ENCODE assay signal across 8 cellular contexts in the genomic region with DNA sequence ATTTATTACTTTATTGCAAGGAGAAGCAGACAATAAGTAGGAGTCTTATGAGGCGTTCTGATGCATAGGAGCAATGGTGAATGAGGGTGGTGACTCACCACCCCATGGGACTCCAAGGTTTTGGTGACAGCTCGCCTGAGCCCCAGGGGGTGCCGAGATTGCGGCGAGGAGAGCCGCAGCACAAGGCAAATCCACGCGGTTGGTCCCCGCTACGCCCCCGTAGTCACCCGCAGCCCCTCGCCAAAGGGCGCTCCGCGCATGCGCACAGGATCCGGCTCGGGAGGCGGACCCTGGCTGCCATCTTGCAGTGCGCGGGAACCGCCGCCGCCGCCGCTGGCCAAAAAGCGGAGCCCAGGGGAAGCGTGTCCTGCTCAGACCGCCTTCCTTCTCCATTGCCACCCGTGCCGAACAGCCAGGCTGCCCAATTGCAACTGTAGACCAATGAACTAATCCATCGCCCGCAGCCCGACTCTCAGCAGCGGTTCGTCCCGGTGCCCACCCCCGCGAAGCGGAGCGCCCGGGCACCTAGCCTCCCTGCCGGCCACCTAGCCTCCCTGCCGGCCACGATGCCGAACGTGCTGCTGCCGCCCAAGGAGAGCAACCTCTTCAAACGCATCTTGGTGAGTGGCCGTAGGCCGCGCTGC. TPM values are rescaled to one million over a fixed set of nuclear protein-coding genes. Genes with fewer than 3 reads are reported as not detected.
DNase-seq lines count a peak whose midpoint lies in the region; ATAC-seq and TF ChIP-seq lines count a peak whose summit lies in the region.

A gene (plus strand): TSS at position 305 of the 644 bp plus-strand sequence. CDS start 262 bp downstream, at position 567.

- H3K9me3 ChIP-seq in RWPE2 (ENCODE audit: severe bottlenecking), result no peaks in the 10 kb centered on the region

- peak; percentile 78 for ATAC-seq in RWPE2 (ENCODE audit: low read depth)
- peak; percentile 89 to 94 for ATAC-seq in natural killer cell treated with Interleukin-12 subunit alpha and Interleukin-12 subunit beta and Interleukin-15 and Interleukin-18, amount 100 ng/mL, for 72 hours

- H3K4me3 Mint-ChIP-seq in activated T-helper 2 cell treated with anti-CD3 and anti-CD28 coated beads, Interferon-gamma antibody, Interleukin-2, Interleukin-4, amounts not matched to agents 10 μg/mL and 5 μg/mL and 100 μg/mL, durations not matched to agents 14 hours and 24 hours and 36 hours (ENCODE audit: low read depth), result peak within 1 kb of the TSS; percentile 94
- peak within 1 kb of the TSS; percentile 98 for H3K4me3 Mint-ChIP-seq in natural killer cell treated with Interleukin-12 subunit alpha and Interleukin-12 subunit beta and Interleukin-15 and Interleukin-18, amount 100 ng/mL, for 72 hours

- no peaks in the 10 kb centered on the region for H3K36me3 ChIP-seq in RWPE2 (ENCODE audit: low read depth)

- intact Hi-C loops in activated T-helper 2 cell treated with anti-CD3 and anti-CD28 coated beads, Interferon-gamma antibody, Interleukin-2, Interleukin-4, amounts not matched to agents 10 μg/mL and 5 μg/mL and 100 μg/mL, durations not matched to agents 14 hours and 24 hours and 36 hours (cut with micrococcal nuclease), result loop anchor here (1.0 to 10.0 kb wide), 5 partner anchors 48 to 734 kb away; a partner anchor contains a TSS

- DNase-seq in ELF-1 (ENCODE audit: low read depth, low spot score) (peak; percentile 94), GOT3 (lab: John Stamatoyannopoulos, UW) (peak; percentile 85), LNCaP clone FGC (ENCODE audit: low read depth) (peak; percentile 23), RWPE2 (ENCODE audit: low spot score) (peak; percentile 77), fibroblast of pulmonary artery (ENCODE audit: low read depth) (peak; percentile 90)
- peak; percentile 91 for DNase-seq in activated T-helper 2 cell treated with anti-CD3 and anti-CD28 coated beads, Interferon-gamma antibody, Interleukin-2, Interleukin-4, amounts not matched to agents 10 μg/mL and 5 μg/mL and 100 μg/mL, durations not matched to agents 14 hours and 24 hours and 36 hours (ENCODE audit: low spot score)
- DNase-seq in natural killer cell treated with Interleukin-12 subunit alpha and Interleukin-12 subunit beta and Interleukin-15 and Interleukin-18, amount 100 ng/mL, for 72 hours (ENCODE audit: low spot score), result peak; percentile 96
- peak; percentile 94 for DNase-seq in stimulated activated naive CD4-positive, alpha-beta T cell treated with Interleukin-2 at 50 U/mL for 16 hours (lab: John Stamatoyannopoulos, UW)

- no peaks in the 10 kb centered on the region for H3K36me3 Mint-ChIP-seq in activated T-helper 2 cell treated with anti-CD3 and anti-CD28 coated beads, Interferon-gamma antibody, Interleukin-2, Interleukin-4, amounts not matched to agents 10 μg/mL and 5 μg/mL and 100 μg/mL, durations not matched to agents 14 hours and 24 hours and 36 hours (ENCODE audit: low read depth)
- no peaks in the 10 kb centered on the region for H3K36me3 Mint-ChIP-seq in natural killer cell treated with Interleukin-12 subunit alpha and Interleukin-12 subunit beta and Interleukin-15 and Interleukin-18, amount 100 ng/mL, for 72 hours

- H3K4me1 ChIP-seq in RWPE2 (ENCODE audit: insufficient read depth, poor library complexity, severe bottlenecking), result peaks cover 16% of the 10 kb centered on the region

- no peaks in the 10 kb centered on the region for H3K27me3 Mint-ChIP-seq in activated T-helper 2 cell treated with anti-CD3 and anti-CD28 coated beads, Interferon-gamma antibody, Interleukin-2, Interleukin-4, amounts not matched to agents 10 μg/mL and 5 μg/mL and 100 μg/mL, durations not matched to agents 14 hours and 24 hours and 36 hours (ENCODE audit: low read depth)
- no peaks in the 10 kb centered on the region for H3K27me3 Mint-ChIP-seq in natural killer cell treated with Interleukin-12 subunit alpha and Interleukin-12 subunit beta and Interleukin-15 and Interleukin-18, amount 100 ng/mL, for 72 hours

- TF ChIP-seq CTCF in LNCaP clone FGC (IDR thresholded peaks at IDR 0.05; ENCODE audit: control insufficient read depth, extremely low read depth, insufficient read depth) (no peak), RWPE2 (IDR thresholded peaks at IDR 0.05; ENCODE audit: poor library complexity, severe bottlenecking) (no peak), fibroblast of pulmonary artery (IDR thresholded peaks at IDR 0.05; ENCODE audit: low read length, missing control alignments) (no peak)

- H3K4me1 Mint-ChIP-seq in activated T-helper 2 cell treated with anti-CD3 and anti-CD28 coated beads, Interferon-gamma antibody, Interleukin-2, Interleukin-4, amounts not matched to agents 10 μg/mL and 5 μg/mL and 100 μg/mL, durations not matched to agents 14 hours and 24 hours and 36 hours (ENCODE audit: low read depth), result peaks cover 29% of the 10 kb centered on the region
- peaks cover 17 to 22% of the 10 kb centered on the region in 2 donors for H3K4me1 Mint-ChIP-seq in natural killer cell treated with Interleukin-12 subunit alpha and Interleukin-12 subunit beta and Interleukin-15 and Interleukin-18, amount 100 ng/mL, for 72 hours (ENCODE audit: low read depth in 2 of 2)

- peak within 1 kb of the TSS; percentile 89 for H3K27ac Mint-ChIP-seq in activated T-helper 2 cell treated with anti-CD3 and anti-CD28 coated beads, Interferon-gamma antibody, Interleukin-2, Interleukin-4, amounts not matched to agents 10 μg/mL and 5 μg/mL and 100 μg/mL, durations not matched to agents 14 hours and 24 hours and 36 hours
- peak within 1 kb of the TSS; percentile 87 to 91 for H3K27ac Mint-ChIP-seq in natural killer cell treated with Interleukin-12 subunit alpha and Interleukin-12 subunit beta and Interleukin-15 and Interleukin-18, amount 100 ng/mL, for 72 hours

- H3K4me3 ChIP-seq in LNCaP clone FGC (ENCODE audit: low read depth, low read length) (peak within 1 kb of the TSS; percentile 83), RWPE2 (ENCODE audit: severe bottlenecking) (peak within 1 kb of the TSS; percentile 93), fibroblast of pulmonary artery (replicated peaks; ENCODE audit: low read depth, low read length) (peak within 1 kb of the TSS; percentile 91)

- H3K9me3 Mint-ChIP-seq in activated T-helper 2 cell treated with anti-CD3 and anti-CD28 coated beads, Interferon-gamma antibody, Interleukin-2, Interleukin-4, amounts not matched to agents 10 μg/mL and 5 μg/mL and 100 μg/mL, durations not matched to agents 14 hours and 24 hours and 36 hours, result no peaks in the 10 kb centered on the region
- no peaks in the 10 kb centered on the region for H3K9me3 Mint-ChIP-seq in natural killer cell treated with Interleukin-12 subunit alpha and Interleukin-12 subunit beta and Interleukin-15 and Interleukin-18, amount 100 ng/mL, for 72 hours

- peak within 1 kb of the TSS; percentile 73 for H3K27ac ChIP-seq in RWPE2 (ENCODE audit: poor library complexity, severe bottlenecking)

- no peaks in the 10 kb centered on the region for H3K27me3 ChIP-seq in RWPE2 (ENCODE audit: insufficient read depth, poor library complexity, severe bottlenecking)

RNA-seq across cellular contexts. Expression of the gene that starts here (rescaled TPM):
- total RNA-seq in activated T-helper 2 cell treated with anti-CD3 and anti-CD28 coated beads, Interferon-gamma antibody, Interleukin-2, Interleukin-4, amounts not matched to agents 10 μg/mL and 5 μg/mL and 100 μg/mL, durations not matched to agents 14 hours and 24 hours and 36 hours, result 27.9 and 28.5 TPM in 2 replicates
- total RNA-seq in natural killer cell treated with Interleukin-12 subunit alpha and Interleukin-12 subunit beta and Interleukin-15 and Interleukin-18, amount 100 ng/mL, for 72 hours, result 10 to 100 TPM; 16.4 to 38.9 TPM

Comparison
In these comparisons a context has a peak if more than half of its experiments do, and no peak if none do; other contexts are left out.
1. Peak in every context shown above with its lines: DNase-seq, ATAC-seq, H3K4me3 ChIP-seq and H3K27ac ChIP-seq.
2. DNase-seq: peak in every context shown above with its lines; median percentile 96 in natural killer cell treated with Interleukin-12 subunit alpha and Interleukin-12 subunit beta and Interleukin-15 and Interleukin-18, amount 100 ng/mL, for 72 hours; 94 in ELF-1; 94 in stimulated activated naive CD4-positive, alpha-beta T cell treated with Interleukin-2 at 50 U/mL for 16 hours; 91 in activated T-helper 2 cell treated with anti-CD3 and anti-CD28 coated beads, Interferon-gamma antibody, Interleukin-2, Interleukin-4, amounts not matched to agents 10 μg/mL and 5 μg/mL and 100 μg/mL, durations not matched to agents 14 hours and 24 hours and 36 hours; 90 in fibroblast of pulmonary artery; 85 in GOT3; 77 in RWPE2; 23 in LNCaP clone FGC.